In genomic region chr7:34198089-34198686, GRCh38 we compare ENCODE assay signal across 26 cellular contexts.
"Had no signal": no experiment of that assay in that cellular context is flagged by ENCODE, and none has a peak within 500 bp of the region (broad histone marks: within the 10 kb centered on the region; RNA-seq: fewer than 3 reads in every experiment).

No MANE protein-coding gene starts in this region.

- ATAC-seq: left cardiac atrium; lower lobe of right lung; pancreas; right lobe of liver; stimulated activated effector memory CD8-positive, alpha-beta T cell treated with anti-CD3 and anti-CD28 coated beads, Interleukin-12 subunit alpha, Interleukin-12 subunit beta, amount 100 ng/mL, for 72 hours; stimulated activated naive CD8-positive, alpha-beta T cell treated with anti-CD3 and anti-CD28 coated beads, Interleukin-15, Interleukin-2, amounts not matched to agents 100 U/mL and 50 U/mL, for 24 hours; upper lobe of right lung had no signal

- H3K27ac Mint-ChIP-seq: naive B cell; nephron; progenitor cell of endocrine pancreas; stimulated activated effector memory CD8-positive, alpha-beta T cell treated with anti-CD3 and anti-CD28 coated beads, Interleukin-12 subunit alpha, Interleukin-12 subunit beta, amount 100 ng/mL, for 72 hours had no signal

- H3K4me3 Mint-ChIP-seq: nephron; stimulated activated effector memory CD8-positive, alpha-beta T cell treated with anti-CD3 and anti-CD28 coated beads, Interleukin-12 subunit alpha, Interleukin-12 subunit beta, amount 100 ng/mL, for 72 hours had no signal

- H3K4me3 ChIP-seq: colonic mucosa, hepatocyte, left ventricle myocardium inferior, lower lobe of right lung, pancreas, right lobe of liver, suprapubic skin, thyroid gland, upper lobe of right lung, vagina had no signal

- H3K4me1 Mint-ChIP-seq: naive B cell; nephron; stimulated activated effector memory CD8-positive, alpha-beta T cell treated with anti-CD3 and anti-CD28 coated beads, Interleukin-12 subunit alpha, Interleukin-12 subunit beta, amount 100 ng/mL, for 72 hours had no signal

- FAIRE-seq: kidney, pancreas had no signal

- H3K36me3 ChIP-seq: colonic mucosa, left ventricle myocardium inferior, lower lobe of right lung, pancreas, right lobe of liver, suprapubic skin, thyroid gland, upper lobe of right lung, vagina had no signal

- H3K27ac ChIP-seq: colonic mucosa, hepatocyte, left ventricle myocardium inferior, lower lobe of right lung, pancreas, right lobe of liver, suprapubic skin, thyroid gland, upper lobe of right lung, vagina had no signal

- H3K27me3 Mint-ChIP-seq: naive B cell, progenitor cell of endocrine pancreas had no signal

- H3K36me3 Mint-ChIP-seq: naive B cell; stimulated activated effector memory CD8-positive, alpha-beta T cell treated with anti-CD3 and anti-CD28 coated beads, Interleukin-12 subunit alpha, Interleukin-12 subunit beta, amount 100 ng/mL, for 72 hours had no signal

- DNase-seq: colonic mucosa; dermis blood vessel endothelial cell; erythroblast; head of caudate nucleus; kidney; left cardiac atrium; left ventricle myocardium inferior; lower lobe of right lung; mesenchymal stem cell; midbrain; naive B cell; occipital lobe; pancreas; retina; right lobe of liver; stimulated activated CD4-positive, alpha-beta T cell treated with anti-CD3 and anti-CD28 coated beads, Interleukin-4, amount 100 ng/mL, for 1 hour; stimulated activated CD8-positive, alpha-beta memory T cell treated with anti-CD3 and anti-CD28 coated beads, Interleukin-4, amount 100 ng/mL, for 48 hours; stimulated activated naive CD8-positive, alpha-beta T cell treated with anti-CD3 and anti-CD28 coated beads, Interleukin-15, Interleukin-2, amounts not matched to agents 100 U/mL and 50 U/mL, for 24 hours; thyroid gland; upper lobe of right lung had no signal

- H3K4me1 ChIP-seq: colonic mucosa, left ventricle myocardium inferior, lower lobe of right lung, pancreas, right lobe of liver, suprapubic skin, thyroid gland, upper lobe of right lung, vagina had no signal

- H3K27me3 ChIP-seq: colonic mucosa, hepatocyte, pancreas, right lobe of liver, suprapubic skin, thyroid gland, upper lobe of right lung, vagina had no signal
